In genomic region chr6:25085761-25086160, GRCh38 we compare ENCODE assay signal across 13 cellular contexts.
A peak's percentile ranks its signal among the peaks of the same experiment; 100 is the strongest.
DNase-seq lines count a peak whose midpoint lies in the region; ATAC-seq, FAIRE-seq and TF ChIP-seq lines count a peak whose summit lies in the region.
"Had no signal": no experiment of that assay in that cellular context is flagged by ENCODE, and none has a peak within 500 bp of the region (broad histone marks: within the 10 kb centered on the region; RNA-seq: fewer than 3 reads in every experiment).

No MANE protein-coding gene starts in this region.

- peak; percentile 20 for DNase-seq in GM10248 (ENCODE audit: extremely low spot score)
- peak; percentile 51 for DNase-seq in NB4 (ENCODE audit: low read depth)
- DNase-seq in central memory CD8-positive, alpha-beta T cell (ENCODE audit: low spot score in 2 of 2): no peak
- peak; percentile 82 to 93 for DNase-seq in lung microvascular endothelial cell (ENCODE audit: low read depth in 2 of 2)
- no peak for DNase-seq in NCI-H446 treated with DMSO at 0.1 percent for 48 hours (lab: John Stamatoyannopoulos, UW)
- DNase-seq in tibial nerve (ENCODE audit: low spot score in 2 of 2): no peak
- DNase-seq in HTR-8/SVneo (ENCODE audit: insufficient read length, low spot score): no peak
- DNase-seq: effector CD8-positive, alpha-beta T cell; EL; NCI-H1417 had no signal

- H3K27ac ChIP-seq in tibial nerve: no peak overlapping the region
- H3K27ac ChIP-seq: SK-N-MC, suprapubic skin had no signal

- H3K27me3 Mint-ChIP-seq in central memory CD8-positive, alpha-beta T cell: no peaks in the 10 kb centered on the region

- H3K36me3 ChIP-seq in tibial nerve: peaks cover 0 to 32% (median 0%) of the 10 kb centered on the region in 3 donors

- H3K9me3 ChIP-seq in tibial nerve: no peaks in the 10 kb centered on the region
- H3K9me3 ChIP-seq: suprapubic skin had no signal

- H3K27me3 ChIP-seq in tibial nerve: no peaks in the 10 kb centered on the region
- H3K27me3 ChIP-seq: suprapubic skin had no signal

- CTCF ChIA-PET in GM10248 (lab: Yijun Ruan, JAX): interaction anchor here (1.3 to 1.9 kb wide), 3 partner anchors 15 to 59 kb away, joined by 5 to 8 read pairs (median 5); no protein-coding TSS in a partner anchor

- H3K27ac Mint-ChIP-seq in central memory CD8-positive, alpha-beta T cell (ENCODE audit: low read depth): no peak overlapping the region

- WGBS in tibial nerve, 2 donors: 14 to 24% methylated on average over 1 of the region's 1 CpG

- TF ChIP-seq POLR2A in NB4 (IDR thresholded peaks at IDR 0.05; ENCODE audit: extremely low read depth, insufficient read length) (no peak), tibial nerve (IDR thresholded peaks at IDR 0.05) (no peak)

- peak in 1 of 2 donors; percentile 27 for TF ChIP-seq EP300 in tibial nerve (IDR thresholded peaks at IDR 0.05)

- FAIRE-seq in HTR-8/SVneo (lab: Jason Lieb, UNC): no peak

- no peaks in the 10 kb centered on the region for H3K9me3 Mint-ChIP-seq in central memory CD8-positive, alpha-beta T cell

- POLR2A ChIA-PET in GM10248 (lab: Yijun Ruan, JAX): no interaction called here

- peaks cover 5% of the 10 kb centered on the region for H3K36me3 Mint-ChIP-seq in central memory CD8-positive, alpha-beta T cell (ENCODE audit: insufficient read depth)

- no peak for TF ChIP-seq CTCF in GM10248 (IDR thresholded peaks at IDR 0.05; ENCODE audit: control extremely low read depth, extremely low read depth, low read depth, missing control alignments)
- TF ChIP-seq CTCF in NB4 (IDR thresholded peaks at IDR 0.05; ENCODE audit: low read depth, low read length): no peak
- TF ChIP-seq CTCF in tibial nerve (IDR thresholded peaks at IDR 0.05): no peak

- H3K4me1 Mint-ChIP-seq in central memory CD8-positive, alpha-beta T cell: peaks cover 6% of the 10 kb centered on the region

- peak; percentile 52 for ATAC-seq in central memory CD8-positive, alpha-beta T cell (replicated peaks; ENCODE audit: extremely low read depth, poor library complexity, severe bottlenecking)
- no peak for ATAC-seq in HG02588 (IDR thresholded peaks at IDR 0.05; ENCODE audit: unreplicated experiment)

- H3K4me3 Mint-ChIP-seq in central memory CD8-positive, alpha-beta T cell: no peak overlapping the region

- no peak overlapping the region for H3K4me3 ChIP-seq in NB4 (ENCODE audit: low read depth, low read length)
- H3K4me3 ChIP-seq in tibial nerve: no peak overlapping the region
- H3K4me3 ChIP-seq: SK-N-MC, suprapubic skin had no signal

- no peaks in the 10 kb centered on the region for H3K4me1 ChIP-seq in tibial nerve

Comparison
In these comparisons a context has a peak if more than half of its experiments do, and no peak if none do; other contexts are left out.
1. DNase-seq: peak in GM10248 (single experiment), NB4 (single experiment) and lung microvascular endothelial cell (2 of 2); none in central memory CD8-positive, alpha-beta T cell (0 of 2), NCI-H446 treated with DMSO at 0.1 percent for 48 hours (single experiment), tibial nerve (0 of 2) and HTR-8/SVneo (single experiment).